Comparison of ENCODE assay signal across 8 cellular contexts in the genomic region with DNA sequence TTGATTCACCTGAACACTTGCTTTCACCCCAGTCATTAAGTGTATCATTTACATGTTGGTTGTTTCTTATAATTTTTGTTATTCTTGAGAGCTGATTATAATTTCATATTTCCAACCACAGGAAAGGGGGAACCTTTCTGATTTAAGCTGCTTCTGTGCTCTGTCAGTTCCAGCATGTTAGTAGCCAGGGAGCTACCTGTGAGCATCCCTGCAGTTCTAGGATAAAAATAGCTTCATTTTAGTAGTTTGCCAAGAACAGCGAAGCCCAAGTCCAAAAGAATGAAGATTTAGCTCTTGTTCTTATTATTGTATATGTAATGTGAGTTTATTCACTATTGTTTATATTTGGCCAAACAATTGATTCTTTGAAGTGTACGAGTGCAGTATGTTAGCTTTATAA. TPM values are rescaled to one million over a fixed set of nuclear protein-coding genes. Genes with fewer than 3 reads are reported as not detected.
"Had no signal": no experiment of that assay in that cellular context is flagged by ENCODE, and none has a peak within 500 bp of the region (broad histone marks: within the 10 kb centered on the region; RNA-seq: fewer than 3 reads in every experiment).

No MANE protein-coding gene starts in this region.

- ATAC-seq: HepG2, K562 had no signal

- DNase-seq: IMR-90, KBM-7, KG1 had no signal

- H3K4me2 ChIP-seq: KMS-11 had no signal

- H3K27ac ChIP-seq: HL-60, KMS-11 had no signal

- H3K9ac ChIP-seq: KMS-11 had no signal

- H3K4me3 ChIP-seq: K562 had no signal

RNA-seq across cellular contexts. Expression of a gene that starts 29.5 kb away (rescaled TPM):
- total RNA-seq: HepG2, HT-29, IMR-90 had no signal
